In genomic region chr1:81982523-81982922, GRCh38 we compare ENCODE assay signal across 10 cellular contexts.
"Had no signal": no experiment of that assay in that cellular context is flagged by ENCODE, and none has a peak within 500 bp of the region (broad histone marks: within the 10 kb centered on the region; RNA-seq: fewer than 3 reads in every experiment).

No MANE protein-coding gene starts in this region.

- H3K4me2 ChIP-seq: KMS-11 had no signal

- DNase-seq: GM23248, GOT3, H7, HFFc6, KBM-7 had no signal

- ATAC-seq: HCT116, HepG2 had no signal

- H3K27ac ChIP-seq: GM23248, HL-60, KMS-11 had no signal

- H2AFZ ChIP-seq: GM23248 had no signal

- H3K36me3 ChIP-seq: HAP-1 had no signal

- H3K9ac ChIP-seq: GM23248, KMS-11 had no signal

- FAIRE-seq: HepG2 had no signal

- H3K9me3 ChIP-seq: HAP-1 had no signal

- H3K4me3 ChIP-seq: GM23248, HAP-1 had no signal
